19 cellular contexts compared by ENCODE assay signal in genomic region chr4:8332891-8333331, GRCh38.
A peak's percentile ranks its signal among the peaks of the same experiment; 100 is the strongest.
DNase-seq lines count a peak whose midpoint lies in the region; ATAC-seq, FAIRE-seq and TF ChIP-seq lines count a peak whose summit lies in the region.
"Had no signal": no experiment of that assay in that cellular context is flagged by ENCODE, and none has a peak within 500 bp of the region (broad histone marks: within the 10 kb centered on the region; RNA-seq: fewer than 3 reads in every experiment).

No MANE protein-coding gene starts in this region.

- POLR2A ChIA-PET in activated CD8-positive, alpha-beta T cell treated with anti-CD3 and anti-CD28 coated beads for 36 hours (lab: Charles Lee): no interaction called here

- H3K79me2 ChIP-seq in keratinocyte (ENCODE audit: control insufficient read depth, insufficient read depth, low read length): no peaks in the 10 kb centered on the region

- DNase-seq in RWPE2 (ENCODE audit: low spot score) (peak; percentile 41), breast epithelium (ENCODE audit: low spot score in 2 of 2) (peak; percentile 56 to 62), keratinocyte (ENCODE audit: low read depth, low spot score) (no peak), sigmoid colon (peak; percentile 57), GM12891 (ENCODE audit: insufficient read length, low spot score) (no peak)
- DNase-seq in activated CD8-positive, alpha-beta T cell treated with anti-CD3 and anti-CD28 coated beads for 36 hours: no peak
- DNase-seq: CD8-positive, alpha-beta T cell; GF-D8; GOT3; HFFc6; MM.1S; NCI-H1105; NCI-H1694 treated with DMSO at 0.1 percent for 48 hours; NCI-H774; SHP77 treated with DMSO at 0.1 percent for 48 hours had no signal

- no peaks in the 10 kb centered on the region for H3K36me3 ChIP-seq in RWPE2 (ENCODE audit: low read depth)
- H3K36me3 ChIP-seq in breast epithelium: no peaks in the 10 kb centered on the region
- no peaks in the 10 kb centered on the region for H3K36me3 ChIP-seq in keratinocyte (ENCODE audit: control insufficient read depth in 2 of 2, extremely low read depth in 1 of 2, insufficient read depth in 2 of 2, low read length in 2 of 2)
- H3K36me3 ChIP-seq in sigmoid colon: no peaks in the 10 kb centered on the region

- H3K4me1 Mint-ChIP-seq in activated CD8-positive, alpha-beta T cell treated with anti-CD3 and anti-CD28 coated beads for 36 hours (ENCODE audit: low read depth): no peaks in the 10 kb centered on the region

- no peak overlapping the region for H2AFZ ChIP-seq in keratinocyte (ENCODE audit: control insufficient read depth, low read length)

- H3K9ac ChIP-seq in keratinocyte (ENCODE audit: control insufficient read depth, extremely low read depth, insufficient read depth, low read length): no peak overlapping the region

- H3K4me3 Mint-ChIP-seq in activated CD8-positive, alpha-beta T cell treated with anti-CD3 and anti-CD28 coated beads for 36 hours: no peak overlapping the region
- H3K4me3 Mint-ChIP-seq: CD8-positive, alpha-beta T cell; HFFc6 had no signal

- H3K27me3 ChIP-seq in RWPE2 (ENCODE audit: insufficient read depth, poor library complexity, severe bottlenecking): no peaks in the 10 kb centered on the region
- no peaks in the 10 kb centered on the region for H3K27me3 ChIP-seq in breast epithelium
- H3K27me3 ChIP-seq in keratinocyte (ENCODE audit: control insufficient read depth, extremely low read depth, insufficient read depth, low read length): no peaks in the 10 kb centered on the region
- H3K27me3 ChIP-seq in sigmoid colon: no peaks in the 10 kb centered on the region

- H3K4me3 ChIP-seq in RWPE2 (ENCODE audit: severe bottlenecking) (no peak overlapping the region), breast epithelium (no peak overlapping the region), keratinocyte (ENCODE audit: control insufficient read depth in 2 of 3, extremely low read depth in 1 of 3, insufficient read depth in 2 of 3, low read depth in 1 of 3, low read length in 3 of 3) (no peak overlapping the region), sigmoid colon (no peak overlapping the region)

- H3K9me1 ChIP-seq in keratinocyte (ENCODE audit: control insufficient read depth, extremely low read depth, insufficient read depth, low read length): no peaks in the 10 kb centered on the region

- intact Hi-C loops in breast epithelium (cut with DNase I; ENCODE audit: low total_unique reads) (no loop called here), sigmoid colon (cut with DNase I) (no loop called here)
- intact Hi-C loops in activated CD8-positive, alpha-beta T cell treated with anti-CD3 and anti-CD28 coated beads for 36 hours (cut with micrococcal nuclease): no loop called here

- TF ChIP-seq CTCF in RWPE2 (IDR thresholded peaks at IDR 0.05; ENCODE audit: poor library complexity, severe bottlenecking) (no peak), breast epithelium (IDR thresholded peaks at IDR 0.05) (no peak), keratinocyte (optimal IDR thresholded peaks at IDR 0.05 in 1 of 3, IDR thresholded peaks at IDR 0.05 in 1 of 3, conservative IDR thresholded peaks at IDR 0.05 in 1 of 3; ENCODE audit: extremely low read depth in 1 of 3, insufficient read depth in 2 of 3, low read length in 3 of 3) (no peak), sigmoid colon (IDR thresholded peaks at IDR 0.05) (no peak)
- TF ChIP-seq CTCF in activated CD8-positive, alpha-beta T cell treated with anti-CD3 and anti-CD28 coated beads for 36 hours (IDR thresholded peaks at IDR 0.05): no peak

- H3K9me3 Mint-ChIP-seq in activated CD8-positive, alpha-beta T cell treated with anti-CD3 and anti-CD28 coated beads for 36 hours: peaks cover 12% of the 10 kb centered on the region

- no peak overlapping the region for H3K27ac ChIP-seq in RWPE2 (ENCODE audit: poor library complexity, severe bottlenecking)
- no peak overlapping the region for H3K27ac ChIP-seq in breast epithelium
- H3K27ac ChIP-seq in keratinocyte (ENCODE audit: control insufficient read depth, insufficient read depth, low read length): no peak overlapping the region
- H3K27ac ChIP-seq in sigmoid colon: no peak overlapping the region

- TF ChIP-seq EP300 in sigmoid colon (IDR thresholded peaks at IDR 0.05): no peak

- TF ChIP-seq POLR2A in breast epithelium (IDR thresholded peaks at IDR 0.05): no peak
- no peak for TF ChIP-seq POLR2A in sigmoid colon (IDR thresholded peaks at IDR 0.05)
- no peak for TF ChIP-seq POLR2A in GM12891 (IDR thresholded peaks at IDR 0.05; ENCODE audit: low read depth, low read length)

- H3K4me1 ChIP-seq in RWPE2 (ENCODE audit: insufficient read depth, poor library complexity, severe bottlenecking) (peaks cover 12% of the 10 kb centered on the region), breast epithelium (no peaks in the 10 kb centered on the region), keratinocyte (ENCODE audit: control insufficient read depth, extremely low read depth, insufficient read depth, low read length) (peaks cover 23% of the 10 kb centered on the region), sigmoid colon (peaks cover 0 to 16% (median 10%) of the 10 kb centered on the region in 4 donors)

- dilution Hi-C loops in keratinocyte (cut with MboI; ENCODE audit: extremely low pct_ligation_motif_present, low sequenced_read_pairs): no loop called here

- no peaks in the 10 kb centered on the region for H3K36me3 Mint-ChIP-seq in activated CD8-positive, alpha-beta T cell treated with anti-CD3 and anti-CD28 coated beads for 36 hours (ENCODE audit: low read depth)
- H3K36me3 Mint-ChIP-seq: CD8-positive, alpha-beta T cell had no signal

- peak; percentile 50; the same call in 2 of the 3 replicates for ATAC-seq in RWPE2 (ENCODE audit: low read depth)
- ATAC-seq in HG02885 (IDR thresholded peaks at IDR 0.05; ENCODE audit: poor library complexity, unreplicated experiment): no peak
- no peak for ATAC-seq in activated CD8-positive, alpha-beta T cell treated with anti-CD3 and anti-CD28 coated beads for 36 hours
- no peak for ATAC-seq in HG03045 (IDR thresholded peaks at IDR 0.05; ENCODE audit: unreplicated experiment)
- ATAC-seq: CD8-positive, alpha-beta T cell; HepG2; Panc1 had no signal

- H3K27ac Mint-ChIP-seq in activated CD8-positive, alpha-beta T cell treated with anti-CD3 and anti-CD28 coated beads for 36 hours: no peak overlapping the region
- H3K27ac Mint-ChIP-seq: CD8-positive, alpha-beta T cell; HFFc6 had no signal

- no peak overlapping the region for H3K4me2 ChIP-seq in keratinocyte (ENCODE audit: control insufficient read depth, extremely low read depth, insufficient read depth, low read depth, low read length)

- H3K9me3 ChIP-seq in RWPE2 (ENCODE audit: severe bottlenecking): peaks cover 4% of the 10 kb centered on the region
- H3K9me3 ChIP-seq in breast epithelium: no peaks in the 10 kb centered on the region
- H3K9me3 ChIP-seq in keratinocyte (ENCODE audit: control insufficient read depth, low read depth, low read length): no peaks in the 10 kb centered on the region
- H3K9me3 ChIP-seq in sigmoid colon: peaks cover 0 to 4% (median 0%) of the 10 kb centered on the region in 4 donors

- H4K20me1 ChIP-seq in keratinocyte (ENCODE audit: control insufficient read depth, extremely low read depth, insufficient read depth, low read length): no peaks in the 10 kb centered on the region

- peak; percentile 76 for FAIRE-seq in keratinocyte (lab: Jason Lieb, UNC)
- no peak for FAIRE-seq in GM12891 (lab: Jason Lieb, UNC)
- FAIRE-seq: HepG2 had no signal

- 62 to 80% methylated on average over 8 of the region's 8 CpGs for WGBS in sigmoid colon, 2 donors

- no peaks in the 10 kb centered on the region for H3K27me3 Mint-ChIP-seq in activated CD8-positive, alpha-beta T cell treated with anti-CD3 and anti-CD28 coated beads for 36 hours

- CTCF ChIA-PET in activated CD8-positive, alpha-beta T cell treated with anti-CD3 and anti-CD28 coated beads for 36 hours (lab: Charles Lee): no interaction called here

TF ChIP-seq in GM12891, 5 proteins besides CTCF, POLR2A, EP300 and RAD21:
- TF ChIP-seq POLR2AphosphoS5 (IDR thresholded peaks at IDR 0.05; ENCODE audit: low read depth, low read length) (no peak), POU2F2 (IDR thresholded peaks at IDR 0.05; ENCODE audit: low read depth, low read length) (no peak), SPI1 (IDR thresholded peaks at IDR 0.05; ENCODE audit: low read depth, low read length) (no peak), TAF1 (IDR thresholded peaks at IDR 0.05; ENCODE audit: low read depth, low read length) (no peak), PAX5 (IDR thresholded peaks at IDR 0.05; ENCODE audit: insufficient read depth, low read length, severe bottlenecking) (no peak)
TF ChIP-seq in GM12891: peak in this region for 0.

Comparison
In these comparisons a context has a peak if more than half of its experiments do, and no peak if none do; other contexts are left out.
1. DNase-seq: peak in RWPE2 (single experiment), breast epithelium (2 of 2) and sigmoid colon (single experiment); none in keratinocyte (single experiment), activated CD8-positive, alpha-beta T cell treated with anti-CD3 and anti-CD28 coated beads for 36 hours (single experiment) and GM12891 (single experiment).